In the genomic region with DNA sequence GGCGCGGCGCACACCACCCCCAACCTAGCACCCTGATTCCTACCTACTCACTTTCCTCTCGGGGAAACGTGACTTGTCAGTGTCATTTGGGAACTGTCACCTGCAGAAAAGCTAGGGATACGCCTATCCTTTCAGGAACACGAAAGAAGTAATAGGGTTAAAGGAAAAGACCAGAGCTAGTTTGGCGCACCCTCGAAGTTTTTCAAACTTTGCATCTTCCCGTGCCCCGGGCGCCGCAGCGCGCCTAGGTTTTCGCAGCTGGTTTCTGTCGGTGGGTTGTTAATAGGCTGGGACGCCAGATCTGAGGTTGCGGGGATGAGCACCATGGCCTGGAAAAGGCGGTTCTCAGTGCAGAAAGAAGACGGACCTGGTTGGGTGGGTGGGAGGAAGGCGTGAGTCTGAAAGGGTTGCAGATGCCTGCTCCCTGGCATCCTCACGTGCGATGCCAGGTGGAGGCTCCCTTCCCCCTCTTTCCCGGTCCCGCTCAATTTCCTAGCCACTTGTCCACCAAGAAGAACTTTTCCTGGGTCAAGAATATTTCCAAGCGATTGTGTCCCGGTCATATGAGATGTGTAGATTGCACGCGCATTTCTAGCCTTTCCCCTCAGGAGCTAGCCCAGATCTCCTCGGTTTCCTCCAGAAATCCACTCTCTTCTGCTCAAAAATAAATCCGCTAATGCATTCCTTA, we compare ENCODE assay signal across 11 cellular contexts. TPM values are rescaled to one million over a fixed set of nuclear protein-coding genes. Genes with fewer than 3 reads are reported as not detected.
A peak's percentile ranks its signal among the peaks of the same experiment; 100 is the strongest.
DNase-seq lines count a peak whose midpoint lies in the region; ATAC-seq, FAIRE-seq and TF ChIP-seq lines count a peak whose summit lies in the region.
"Had no signal": no experiment of that assay in that cellular context is flagged by ENCODE, and none has a peak within 500 bp of the region (broad histone marks: within the 10 kb centered on the region; RNA-seq: fewer than 3 reads in every experiment).

No MANE protein-coding gene starts in this region.

- H3K23ac ChIP-seq in H1 (ENCODE audit: insufficient read length) = no peak overlapping the region
- no peak overlapping the region for H3K23ac ChIP-seq in mesenchymal stem cell (ENCODE audit: low read length in 2 of 2)

- no peak for FAIRE-seq in H1 (lab: Jason Lieb, UNC)
- FAIRE-seq: islet of Langerhans had no signal

- POLR2A ChIA-PET in H1 (lab: Charles Lee; ENCODE audit: partially characterized antibody) = no interaction called here

- no peak overlapping the region for H3K4ac ChIP-seq in H1 (replicated peaks; ENCODE audit: insufficient read length, low read depth, low read length)
- H3K4ac ChIP-seq in mesenchymal stem cell (ENCODE audit: low read depth in 1 of 2, low read length in 2 of 2) = no peak overlapping the region

- no peak overlapping the region for H4K5ac ChIP-seq in H1 (ENCODE audit: insufficient read length, low read depth, low read length)

- H4K91ac ChIP-seq in H1 (replicated peaks; ENCODE audit: insufficient read length, low read length) (no peak overlapping the region), mesenchymal stem cell (ENCODE audit: low read length) (no peak overlapping the region)

- H3K18ac ChIP-seq in H1 (ENCODE audit: extremely low read depth, low read length) (no peak overlapping the region), mesenchymal stem cell (ENCODE audit: low read depth in 1 of 2, low read length in 2 of 2) (no peak overlapping the region)

- H3K79me2 ChIP-seq in H1 (ENCODE audit: control insufficient read depth in 1 of 2, insufficient read depth in 2 of 2, low read length in 2 of 2) = no peaks in the 10 kb centered on the region

- H2BK12ac ChIP-seq in H1 (ENCODE audit: low read depth, low read length) = no peak overlapping the region; the same call in 1 of the 2 replicates
- no peak overlapping the region for H2BK12ac ChIP-seq in mesenchymal stem cell (ENCODE audit: low read length in 2 of 2)

- no peaks in the 10 kb centered on the region for H3K36me3 ChIP-seq in HUES64 (ENCODE audit: insufficient read depth, low read length)
- no peaks in the 10 kb centered on the region for H3K36me3 ChIP-seq in H1 (ENCODE audit: control insufficient read depth in 2 of 4, insufficient read depth in 4 of 4, low read length in 3 of 4)
- H3K36me3 ChIP-seq in mesenchymal stem cell (ENCODE audit: control insufficient read depth in 1 of 2, insufficient read depth in 2 of 2, low read depth in 1 of 2, low read length in 2 of 2) = no peaks in the 10 kb centered on the region
- H3K36me3 ChIP-seq in thymus (ENCODE audit: control insufficient read depth, insufficient read depth) = no peaks in the 10 kb centered on the region
- H3K36me3 ChIP-seq in spleen = no peaks in the 10 kb centered on the region

- H3K27me3 ChIP-seq in HUES64 (ENCODE audit: insufficient read depth, low read length) (peaks cover 83% of the 10 kb centered on the region), H1 (replicated peaks in 1 of 4; ENCODE audit: control insufficient read depth in 3 of 4, extremely low read depth in 1 of 4, insufficient read depth in 3 of 4, low read length in 3 of 4) (peaks cover 22 to 50% (median 43%) of the 10 kb centered on the region in 4 experiments), mesenchymal stem cell (ENCODE audit: control insufficient read depth in 1 of 2, insufficient read depth in 1 of 2, low read length in 2 of 2) (peaks cover 29 to 30% of the 10 kb centered on the region in 2 experiments), thymus (ENCODE audit: control insufficient read depth, insufficient read depth) (peaks cover 28% of the 10 kb centered on the region), spleen (replicated peaks in 1 of 7) (peaks cover 0 to 66% (median 33%) of the 10 kb centered on the region in 7 donors)

- no peak for TF ChIP-seq EP300 in H1 (IDR thresholded peaks at IDR 0.05; ENCODE audit: borderline replicate concordance in 1 of 2, low read depth in 2 of 2, low read length in 2 of 2)

- no peak for TF ChIP-seq RAD21 in H1 (IDR thresholded peaks at IDR 0.05 in 1 of 2, conservative IDR thresholded peaks at IDR 0.05 in 1 of 2; ENCODE audit: low read depth in 2 of 2, low read length in 2 of 2)

- H3K4me1 ChIP-seq in HUES64 (ENCODE audit: insufficient read depth, low read length) = peaks cover 24% of the 10 kb centered on the region
- peaks cover 0 to 25% (median 9%) of the 10 kb centered on the region in 4 experiments; a peak in 6 of 7 replicates for H3K4me1 ChIP-seq in H1 (replicated peaks in 1 of 4; ENCODE audit: control insufficient read depth in 3 of 4, insufficient read depth in 4 of 4, low read length in 3 of 4)
- H3K4me1 ChIP-seq in mesenchymal stem cell (ENCODE audit: control insufficient read depth, insufficient read depth, low read depth, low read length) = peaks cover 22% of the 10 kb centered on the region
- no peaks in the 10 kb centered on the region for H3K4me1 ChIP-seq in thymus (ENCODE audit: control insufficient read depth, insufficient read depth, low read length)
- peaks cover 0 to 28% (median 9%) of the 10 kb centered on the region in 6 donors for H3K4me1 ChIP-seq in spleen

- no peak for TF ChIP-seq CTCF in H1 (IDR thresholded peaks at IDR 0.05; ENCODE audit: control extremely low read depth in 1 of 3, insufficient read depth in 1 of 3, low read depth in 1 of 3, low read length in 3 of 3)
- no peak for TF ChIP-seq CTCF in spleen (IDR thresholded peaks at IDR 0.05 in 8 of 11, conservative IDR thresholded peaks at IDR 0.05 in 3 of 11)

- H3K4me2 ChIP-seq in H1 (ENCODE audit: insufficient read depth in 1 of 2, low read depth in 2 of 2, low read length in 2 of 2) (peak overlapping the region; percentile 77 to 97), mesenchymal stem cell (ENCODE audit: low read length, poor library complexity, severe bottlenecking) (peak overlapping the region; percentile 99)

- CTCF ChIA-PET in H1 (lab: Charles Lee; ENCODE audit: partially characterized antibody) = interaction anchor here (1.2 to 2.2 kb wide), 2 partner anchors 34 to 36 kb away, joined by 3 to 12 read pairs; no protein-coding TSS in a partner anchor

- H2BK20ac ChIP-seq in H1 (ENCODE audit: low read length) = no peak overlapping the region

- peaks cover 0 to 1% of the 10 kb centered on the region in 2 experiments for H4K20me1 ChIP-seq in H1 (replicated peaks in 1 of 2; ENCODE audit: control insufficient read depth in 1 of 2, insufficient read depth in 2 of 2, low read length in 2 of 2)

- H3K36me3 Mint-ChIP-seq in natural killer cell treated with Interleukin-12 subunit alpha and Interleukin-12 subunit beta and Interleukin-15 and Interleukin-18, amount 100 ng/mL, for 72 hours = no peaks in the 10 kb centered on the region
- H3K36me3 Mint-ChIP-seq: activated naive CD8-positive, alpha-beta T cell had no signal

- no peak for TF ChIP-seq POLR2A in H1 (IDR thresholded peaks at IDR 0.05; ENCODE audit: control extremely low read depth in 1 of 2, low read depth in 2 of 2, low read length in 2 of 2)
- TF ChIP-seq POLR2A in spleen (IDR thresholded peaks at IDR 0.05) = no peak

- H3K79me1 ChIP-seq in H1 (ENCODE audit: low read depth, low read length) (no peaks in the 10 kb centered on the region), mesenchymal stem cell (replicated peaks; ENCODE audit: low read length, poor library complexity, severe bottlenecking) (no peaks in the 10 kb centered on the region)

- H2BK120ac ChIP-seq in H1 (replicated peaks; ENCODE audit: low read depth, low read length) (no peak overlapping the region), mesenchymal stem cell (ENCODE audit: low read depth, low read length) (no peak overlapping the region)

- H3K9ac ChIP-seq in HUES64 (ENCODE audit: low read depth, low read length) (no peak overlapping the region), H1 (replicated peaks in 1 of 4; ENCODE audit: extremely low read depth in 1 of 4, low read depth in 3 of 4, low read length in 3 of 4) (no peak overlapping the region), mesenchymal stem cell (ENCODE audit: low read length) (peak overlapping the region; percentile 89)

- H3K9me3 Mint-ChIP-seq in natural killer cell treated with Interleukin-12 subunit alpha and Interleukin-12 subunit beta and Interleukin-15 and Interleukin-18, amount 100 ng/mL, for 72 hours = no peaks in the 10 kb centered on the region

- DNase-seq in H1 (ENCODE audit: low read depth in 1 of 2, low spot score in 2 of 2) = peak in 1 of 2 experiments; percentile 56
- DNase-seq in mesenchymal stem cell = no peak
- no peak for DNase-seq in spleen
- no peak for DNase-seq in NK-92 (lab: John Stamatoyannopoulos, UW; ENCODE audit: unreplicated experiment)
- no peak for DNase-seq in DMS114 treated with DMSO at 0.1 percent for 48 hours (lab: John Stamatoyannopoulos, UW; ENCODE audit: unreplicated experiment)
- DNase-seq in natural killer cell treated with Interleukin-12 subunit alpha and Interleukin-12 subunit beta and Interleukin-15 and Interleukin-18, amount 100 ng/mL, for 72 hours (ENCODE audit: low spot score) = no peak
- DNase-seq: NCI-H510A treated with DMSO at 0.1 percent for 48 hours had no signal

- H2BK5ac ChIP-seq in H1 (ENCODE audit: low read depth, low read length) = no peak overlapping the region
- no peak overlapping the region for H2BK5ac ChIP-seq in mesenchymal stem cell (ENCODE audit: low read depth, low read length, poor library complexity, severe bottlenecking)

- WGBS in HUES64 = 4% methylated on average over 31 of the region's 32 CpGs
- WGBS in H1 (ENCODE audit: extremely low coverage in 1 of 2, insufficient coverage in 1 of 2, insufficient read length in 1 of 2, insufficient replicate concordance in 2 of 2, low coverage in 1 of 2, low lambda C conversion rate in 2 of 2, missing lambda C conversion rate in 1 of 2), 2 experiments = 5% methylated on average over 30 of the region's 32 CpGs; no CpG with 5 or more reads in 1 of the 2 experiments
- WGBS in mesenchymal stem cell = 8% methylated on average over 32 of the region's 32 CpGs
- 7% methylated on average over 32 of the region's 32 CpGs for WGBS in thymus
- 7 to 11% (median 8%) methylated on average over 30 to 32 of the region's 32 CpGs for WGBS in spleen, 5 donors

- H3K14ac ChIP-seq in H1 (ENCODE audit: insufficient read length) = no peak overlapping the region
- no peak overlapping the region for H3K14ac ChIP-seq in mesenchymal stem cell (ENCODE audit: low read length in 2 of 2)

- H3K27ac ChIP-seq in HUES64 (ENCODE audit: low read depth, low read length) (no peak overlapping the region), H1 (ENCODE audit: low read depth, low read length) (no peak overlapping the region), mesenchymal stem cell (ENCODE audit: low read length, poor library complexity, severe bottlenecking) (no peak overlapping the region), thymus (ENCODE audit: low read depth) (peak overlapping the region; percentile 60), spleen (no peak overlapping the region)

- intact Hi-C loops in spleen (cut with DNase I; ENCODE audit: low total_unique reads) = no loop called here

- peaks cover 20% of the 10 kb centered on the region; the same call in 1 of the 2 replicates for H3K23me2 ChIP-seq in H1 (ENCODE audit: low read depth, low read length)

- H3K4me1 Mint-ChIP-seq in natural killer cell treated with Interleukin-12 subunit alpha and Interleukin-12 subunit beta and Interleukin-15 and Interleukin-18, amount 100 ng/mL, for 72 hours (ENCODE audit: low read depth in 2 of 2) = no peaks in the 10 kb centered on the region

- H4K8ac ChIP-seq in H1 (ENCODE audit: extremely low read depth, insufficient read depth, low read length) = no peak overlapping the region
- no peak overlapping the region for H4K8ac ChIP-seq in mesenchymal stem cell (ENCODE audit: low read length)

- H3K27ac Mint-ChIP-seq in natural killer cell treated with Interleukin-12 subunit alpha and Interleukin-12 subunit beta and Interleukin-15 and Interleukin-18, amount 100 ng/mL, for 72 hours = no peak overlapping the region
- H3K27ac Mint-ChIP-seq: activated naive CD8-positive, alpha-beta T cell had no signal

- H2AK5ac ChIP-seq in H1 (ENCODE audit: low read depth, low read length) (no peak overlapping the region), mesenchymal stem cell (ENCODE audit: low read length, severe bottlenecking) (no peak overlapping the region)

- H2BK15ac ChIP-seq in H1 (ENCODE audit: low read length) = peak overlapping the region; percentile 8; the same call in 1 of the 2 replicates
- H2BK15ac ChIP-seq in mesenchymal stem cell (ENCODE audit: low read depth, poor library complexity, severe bottlenecking) = no peak overlapping the region

- H3K56ac ChIP-seq in H1 (replicated peaks; ENCODE audit: insufficient read length, low read depth, low read length) = no peak overlapping the region

- H3K4me3 Mint-ChIP-seq in natural killer cell treated with Interleukin-12 subunit alpha and Interleukin-12 subunit beta and Interleukin-15 and Interleukin-18, amount 100 ng/mL, for 72 hours = no peak overlapping the region
- H3K4me3 Mint-ChIP-seq: activated naive CD8-positive, alpha-beta T cell had no signal

- H3K9me3 ChIP-seq in HUES64 (ENCODE audit: insufficient read depth, low read depth, low read length) (no peaks in the 10 kb centered on the region), H1 (ENCODE audit: insufficient read depth in 2 of 2, low read depth in 1 of 2, low read length in 1 of 2) (no peaks in the 10 kb centered on the region), mesenchymal stem cell (ENCODE audit: control insufficient read depth, low read length) (no peaks in the 10 kb centered on the region), thymus (ENCODE audit: control insufficient read depth) (no peaks in the 10 kb centered on the region), spleen (no peaks in the 10 kb centered on the region)

- peaks cover 20 to 23% of the 10 kb centered on the region in 2 donors for H3K27me3 Mint-ChIP-seq in natural killer cell treated with Interleukin-12 subunit alpha and Interleukin-12 subunit beta and Interleukin-15 and Interleukin-18, amount 100 ng/mL, for 72 hours

- no peak for ATAC-seq in natural killer cell treated with Interleukin-12 subunit alpha and Interleukin-12 subunit beta and Interleukin-15 and Interleukin-18, amount 100 ng/mL, for 72 hours

- H3K4me3 ChIP-seq in HUES64 (ENCODE audit: low read length) (peak overlapping the region; percentile 65), H1 (ENCODE audit: extremely low read depth in 1 of 4, insufficient read depth in 2 of 4, low read depth in 3 of 4, low read length in 4 of 4) (peak overlapping the region; percentile 28 to 67 (median 41); a peak in 7 of 8 replicates), mesenchymal stem cell (ENCODE audit: insufficient read depth in 1 of 2, low read depth in 1 of 2, low read length in 2 of 2) (peak overlapping the region; percentile 3 to 88), thymus (ENCODE audit: low read length) (no peak overlapping the region), spleen (peak overlapping the region in 3 of 8 donors; percentile 23 to 52 (median 30))

- H2AFZ ChIP-seq in H1 (ENCODE audit: low read length) (no peak overlapping the region), mesenchymal stem cell (ENCODE audit: low read depth, low read length) (no peak overlapping the region)

RNA-seq across cellular contexts. Expression of gene MEOX2, which starts 0.6 kb away (rescaled TPM):
- polyA plus RNA-seq in HUES64 (2013, experiment 1 of 2) = 0.10 TPM
- polyA plus RNA-seq in HUES64 (2013, experiment 2 of 2) = 0.13 TPM
- 0.19 TPM in 1 of 2 replicates, not detected in the other for total RNA-seq in H1 (2021; fragmentation: NEBNext Ultra II Directional; extraction: Animal tissue kit (Norgen Biotek cat#: 25700))
- polyA plus RNA-seq in H1 (2011; rRNA removed) = 0.02 and 0.05 TPM in 2 replicates
- polyA plus RNA-seq in H1 (2011; cell fraction: cytosol; rRNA removed) = 0.03 TPM
- polyA plus RNA-seq in H1 (2011; cell fraction: nucleus; rRNA removed) = not detected
- polyA plus RNA-seq in H1 (2012, experiment 1 of 2) = not detected in 4 replicates
- polyA plus RNA-seq in H1 (2012, experiment 2 of 2) = not detected
- polyA plus RNA-seq in H1 (2013, experiment 1 of 2) = 0.12 TPM
- 0.09 TPM for polyA plus RNA-seq in H1 (2013, experiment 2 of 2)
- polyA minus RNA-seq in H1 (2011; rRNA and poly(A)+ RNA removed) = not detected in 2 replicates
- polyA minus RNA-seq in H1 (2011; cell fraction: cytosol; rRNA and poly(A)+ RNA removed) = not detected
- not detected for polyA minus RNA-seq in H1 (2011; cell fraction: nucleus; rRNA and poly(A)+ RNA removed)
- polyA plus RNA-seq in mesenchymal stem cell (2013, experiment 1 of 2) = 0.06 TPM
- 0.03 TPM for polyA plus RNA-seq in mesenchymal stem cell (2013, experiment 2 of 2)
- 3.4 TPM for polyA plus RNA-seq in thymus
- 1 to 10 TPM in 1 of 7 donors, under 1 TPM in 5, not detected in 1; 0.60 to 1.0 (median 0.69) TPM for total RNA-seq in spleen
- 1 to 10 TPM in 1 of 3 donors, under 1 TPM in 2; 0.24 to 1.2 (median 0.50) TPM for polyA plus RNA-seq in spleen
- total RNA-seq in natural killer cell treated with Interleukin-12 subunit alpha and Interleukin-12 subunit beta and Interleukin-15 and Interleukin-18, amount 100 ng/mL, for 72 hours = not detected
